8 cellular contexts compared by ENCODE assay signal in genomic region chr9:86487222-86487841, GRCh38.
A peak's percentile ranks its signal among the peaks of the same experiment; 100 is the strongest.
DNase-seq lines count a peak whose midpoint lies in the region; ATAC-seq and TF ChIP-seq lines count a peak whose summit lies in the region.

No MANE protein-coding gene starts in this region.

- CTCF ChIA-PET in activated naive CD4-positive, alpha-beta T cell treated with anti-CD3 and anti-CD28 coated beads, Interleukin-2, amount 10 ng/mL, durations not matched to agents 7 days and 5 days (lab: Charles Lee) = interaction anchor here (2.0 to 2.3 kb wide), 2 partner anchors 834 to 837 kb away, joined by 5 to 11 read pairs; no protein-coding TSS in a partner anchor
- CTCF ChIA-PET in activated CD4-positive, alpha-beta memory T cell treated with anti-CD3 and anti-CD28 coated beads for 36 hours (lab: Charles Lee) = interaction anchor here (0.9 to 1.5 kb wide), 3 partner anchors 13 to 838 kb away, joined by 3 to 13 read pairs (median 4); no protein-coding TSS in a partner anchor

- no peaks in the 10 kb centered on the region for H3K36me3 ChIP-seq in upper lobe of left lung

- WGBS in upper lobe of left lung, 2 donors = 0 to 4% methylated on average over 1 of the region's 1 CpG

- no peaks in the 10 kb centered on the region for H3K9me3 ChIP-seq in upper lobe of left lung

- peaks cover 0 to 2% of the 10 kb centered on the region in 2 donors for H3K4me1 Mint-ChIP-seq in immature natural killer cell
- peaks cover 8% of the 10 kb centered on the region for H3K4me1 Mint-ChIP-seq in activated naive CD4-positive, alpha-beta T cell treated with anti-CD3 and anti-CD28 coated beads, Interleukin-2, amount 10 ng/mL, durations not matched to agents 7 days and 5 days
- H3K4me1 Mint-ChIP-seq in activated CD4-positive, alpha-beta memory T cell treated with anti-CD3 and anti-CD28 coated beads for 36 hours (ENCODE audit: low read depth) = peaks cover 7% of the 10 kb centered on the region

- H3K27me3 Mint-ChIP-seq in immature natural killer cell (ENCODE audit: low read depth in 3 of 3) = peaks cover 0 to 6% (median 3%) of the 10 kb centered on the region in 3 donors
- peaks cover 4% of the 10 kb centered on the region for H3K27me3 Mint-ChIP-seq in activated naive CD4-positive, alpha-beta T cell treated with anti-CD3 and anti-CD28 coated beads, Interleukin-2, amount 10 ng/mL, durations not matched to agents 7 days and 5 days
- no peaks in the 10 kb centered on the region for H3K27me3 Mint-ChIP-seq in activated CD4-positive, alpha-beta memory T cell treated with anti-CD3 and anti-CD28 coated beads for 36 hours

- no peak overlapping the region for H3K27ac ChIP-seq in upper lobe of left lung

- no peak overlapping the region for H3K4me3 Mint-ChIP-seq in immature natural killer cell
- no peak overlapping the region for H3K4me3 Mint-ChIP-seq in activated naive CD4-positive, alpha-beta T cell treated with anti-CD3 and anti-CD28 coated beads, Interleukin-2, amount 10 ng/mL, durations not matched to agents 7 days and 5 days
- no peak overlapping the region for H3K4me3 Mint-ChIP-seq in activated CD4-positive, alpha-beta memory T cell treated with anti-CD3 and anti-CD28 coated beads for 36 hours

- in situ Hi-C loops in astrocyte of the spinal cord (cut with HindIII; ENCODE audit: low sequenced_read_pairs) = no loop called here

- ATAC-seq in upper lobe of left lung (ENCODE audit: low FRiP score in 2 of 2) = peak in 1 of 2 donors; percentile 80

- DNase-seq in DMS 273 (lab: John Stamatoyannopoulos, UW; ENCODE audit: unreplicated experiment) (peak; percentile 66), DMS 273 treated with DMSO at 0.1 percent for 48 hours (lab: John Stamatoyannopoulos, UW) (no peak), NCI-H1105 treated with DMSO at 0.1 percent for 48 hours (lab: John Stamatoyannopoulos, UW) (peak; percentile 77), astrocyte of the spinal cord (ENCODE audit: low read depth, low spot score) (peak; percentile 69), immature natural killer cell (peak; percentile 4 to 17 (median 5)), upper lobe of left lung (no peak)
- no peak for DNase-seq in activated naive CD4-positive, alpha-beta T cell treated with anti-CD3 and anti-CD28 coated beads, Interleukin-2, amount 10 ng/mL, durations not matched to agents 7 days and 5 days
- DNase-seq in activated CD4-positive, alpha-beta memory T cell treated with anti-CD3 and anti-CD28 coated beads for 36 hours = no peak

- H3K27me3 ChIP-seq in upper lobe of left lung = no peaks in the 10 kb centered on the region

- no peaks in the 10 kb centered on the region for H3K9me3 Mint-ChIP-seq in immature natural killer cell
- no peaks in the 10 kb centered on the region for H3K9me3 Mint-ChIP-seq in activated naive CD4-positive, alpha-beta T cell treated with anti-CD3 and anti-CD28 coated beads, Interleukin-2, amount 10 ng/mL, durations not matched to agents 7 days and 5 days
- H3K9me3 Mint-ChIP-seq in activated CD4-positive, alpha-beta memory T cell treated with anti-CD3 and anti-CD28 coated beads for 36 hours = no peaks in the 10 kb centered on the region

- TF ChIP-seq EP300 in upper lobe of left lung (IDR thresholded peaks at IDR 0.05) = no peak

- intact Hi-C loops in activated CD4-positive, alpha-beta memory T cell treated with anti-CD3 and anti-CD28 coated beads for 36 hours (cut with micrococcal nuclease) = loop anchor here (2.0 kb wide), 1 partner anchor 837 kb away; no protein-coding TSS in a partner anchor

- POLR2A ChIA-PET in activated CD4-positive, alpha-beta memory T cell treated with anti-CD3 and anti-CD28 coated beads for 36 hours (lab: Charles Lee) = no interaction called here

- H3K4me1 ChIP-seq in upper lobe of left lung = no peaks in the 10 kb centered on the region

- no peaks in the 10 kb centered on the region for H3K36me3 Mint-ChIP-seq in immature natural killer cell
- H3K36me3 Mint-ChIP-seq in activated naive CD4-positive, alpha-beta T cell treated with anti-CD3 and anti-CD28 coated beads, Interleukin-2, amount 10 ng/mL, durations not matched to agents 7 days and 5 days = no peaks in the 10 kb centered on the region
- no peaks in the 10 kb centered on the region for H3K36me3 Mint-ChIP-seq in activated CD4-positive, alpha-beta memory T cell treated with anti-CD3 and anti-CD28 coated beads for 36 hours

- no peak overlapping the region for H3K4me3 ChIP-seq in astrocyte of the spinal cord (ENCODE audit: low read depth, low read length)
- H3K4me3 ChIP-seq in upper lobe of left lung = no peak overlapping the region

- no peak for TF ChIP-seq POLR2A in upper lobe of left lung (IDR thresholded peaks at IDR 0.05)

- H3K27ac Mint-ChIP-seq in immature natural killer cell = no peak overlapping the region
- no peak overlapping the region for H3K27ac Mint-ChIP-seq in activated naive CD4-positive, alpha-beta T cell treated with anti-CD3 and anti-CD28 coated beads, Interleukin-2, amount 10 ng/mL, durations not matched to agents 7 days and 5 days
- no peak overlapping the region for H3K27ac Mint-ChIP-seq in activated CD4-positive, alpha-beta memory T cell treated with anti-CD3 and anti-CD28 coated beads for 36 hours

- TF ChIP-seq CTCF in astrocyte of the spinal cord (IDR thresholded peaks at IDR 0.05; ENCODE audit: low read depth, low read length) (peak; percentile 48), upper lobe of left lung (IDR thresholded peaks at IDR 0.05) (peak in 5 of 6 experiments; percentile 20 to 65 (median 46))

Comparison
In these comparisons a context has a peak if more than half of its experiments do, and no peak if none do; other contexts are left out.
1. DNase-seq: peak in DMS 273 (single experiment), NCI-H1105 treated with DMSO at 0.1 percent for 48 hours (single experiment), astrocyte of the spinal cord (single experiment) and immature natural killer cell (3 of 3); none in DMS 273 treated with DMSO at 0.1 percent for 48 hours (single experiment), upper lobe of left lung (0 of 2), activated naive CD4-positive, alpha-beta T cell treated with anti-CD3 and anti-CD28 coated beads, Interleukin-2, amount 10 ng/mL, durations not matched to agents 7 days and 5 days (single experiment) and activated CD4-positive, alpha-beta memory T cell treated with anti-CD3 and anti-CD28 coated beads for 36 hours (single experiment).